In the genomic region with DNA sequence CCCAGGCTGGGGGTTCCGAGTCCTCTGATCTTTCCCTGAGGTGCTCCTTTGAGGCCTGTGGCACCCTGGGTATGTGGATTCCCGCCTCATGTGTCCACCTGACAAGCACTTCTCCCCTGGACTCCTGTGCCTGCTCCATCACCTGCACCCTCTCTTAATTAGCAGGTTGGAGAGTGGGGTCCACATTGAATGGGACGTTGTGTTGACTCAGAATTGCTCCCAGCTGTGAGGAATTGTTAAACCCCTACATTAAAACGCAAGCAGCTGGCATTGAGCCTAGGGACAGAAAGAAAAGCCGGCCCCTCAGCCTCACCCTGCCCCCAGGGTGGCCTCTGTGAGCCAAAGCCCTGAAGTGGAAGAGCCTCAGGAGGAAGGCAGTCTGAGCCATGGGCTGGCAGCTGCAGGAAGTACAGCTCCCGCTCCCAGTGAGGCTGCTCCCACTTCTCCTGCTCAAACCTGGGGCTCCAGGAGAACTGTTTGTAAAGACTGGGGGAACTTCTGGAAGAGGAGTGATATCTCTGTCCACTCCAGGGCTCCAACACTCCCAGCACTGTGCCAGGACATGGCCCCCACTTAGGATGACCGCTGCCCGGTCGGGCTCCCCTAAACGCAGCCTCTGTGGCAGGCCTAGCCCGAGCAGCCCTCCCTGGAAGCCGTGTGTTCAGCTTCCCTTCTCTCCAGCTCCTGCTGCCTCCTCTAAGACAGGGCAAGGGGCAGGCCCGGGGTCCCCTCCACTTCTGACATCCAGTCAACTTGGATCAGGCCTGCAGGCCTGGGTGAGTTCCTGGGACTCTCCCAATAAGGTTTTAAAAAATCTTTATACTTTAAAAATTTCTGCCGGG, we compare ENCODE assay signal across 1 cellular context.
TF ChIP-seq lines count a peak whose summit lies in the region.

No MANE protein-coding gene starts in this region.

TF ChIP-seq in H1, 55 proteins besides CTCF, POLR2A, EP300 and RAD21:
- TF ChIP-seq SP4 (IDR thresholded peaks at IDR 0.05; ENCODE audit: low read length) (no peak), CBX8 (IDR thresholded peaks at IDR 0.05; ENCODE audit: borderline replicate concordance, low read depth, low read length) (no peak)
- TF ChIP-seq, protein P1, sequence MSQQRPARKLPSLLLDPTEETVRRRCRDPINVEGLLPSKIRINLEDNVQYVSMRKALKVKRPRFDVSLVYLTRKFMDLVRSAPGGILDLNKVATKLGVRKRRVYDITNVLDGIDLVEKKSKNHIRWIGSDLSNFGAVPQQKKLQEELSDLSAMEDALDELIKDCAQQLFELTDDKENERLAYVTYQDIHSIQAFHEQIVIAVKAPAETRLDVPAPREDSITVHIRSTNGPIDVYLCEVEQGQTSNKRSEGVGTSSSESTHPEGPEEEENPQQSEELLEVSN (IDR thresholded peaks at IDR 0.05), result 0 out of 2 replicates have a peak, but pooled peaks have one; percentile 19
